ENCODE assay signal across 23 cellular contexts in genomic region chr21:16742116-16742515, GRCh38.
DNase-seq lines count a peak whose midpoint lies in the region; ATAC-seq and TF ChIP-seq lines count a peak whose summit lies in the region.
"Had no signal": no experiment of that assay in that cellular context is flagged by ENCODE, and none has a peak within 500 bp of the region (broad histone marks: within the 10 kb centered on the region; RNA-seq: fewer than 3 reads in every experiment).

No MANE protein-coding gene starts in this region.

- H3K9me3 ChIP-seq in esophagus muscularis mucosa (no peaks in the 10 kb centered on the region), lower lobe of right lung (no peaks in the 10 kb centered on the region), stomach smooth muscle (ENCODE audit: control insufficient read depth in 2 of 2, low read length in 2 of 2) (no peaks in the 10 kb centered on the region)

- peaks cover 3 to 36% (median 30%) of the 10 kb centered on the region in 4 donors for H3K4me1 ChIP-seq in esophagus muscularis mucosa
- peaks cover 4% of the 10 kb centered on the region for H3K4me1 ChIP-seq in lower lobe of right lung
- peaks cover 6% of the 10 kb centered on the region for H3K4me1 ChIP-seq in stomach smooth muscle (ENCODE audit: control insufficient read depth, insufficient read depth, low read length)

- 23% methylated on average over 2 of the region's 2 CpGs for WGBS in esophagus muscularis mucosa

- intact Hi-C loops in esophagus muscularis mucosa (cut with DNase I), result no loop called here
- intact Hi-C loops in lower lobe of right lung (cut with DNase I), result no loop called here

- TF ChIP-seq EP300 in esophagus muscularis mucosa (IDR thresholded peaks at IDR 0.05), result no peak

- in situ Hi-C loops in astrocyte of the cerebellum (cut with HindIII; ENCODE audit: low sequenced_read_pairs), result no loop called here
- in situ Hi-C loops in KBM-7 (cut with MboI; ENCODE audit: low pct_unique_long_range_greater_than_20kb, low sequenced_read_pairs), result no loop called here

- H3K27me3 ChIP-seq in esophagus muscularis mucosa (no peaks in the 10 kb centered on the region), lower lobe of right lung (ENCODE audit: low read depth) (no peaks in the 10 kb centered on the region), stomach smooth muscle (ENCODE audit: control insufficient read depth in 1 of 2, insufficient read depth in 2 of 2, low read length in 2 of 2) (no peaks in the 10 kb centered on the region)
- H3K27me3 ChIP-seq: hepatocyte had no signal

- H3K27ac ChIP-seq in esophagus muscularis mucosa (replicated peaks in 1 of 4), result peak overlapping the region; percentile 27 to 60 (median 42)
- H3K27ac ChIP-seq in lower lobe of right lung, result no peak overlapping the region
- peak overlapping the region; percentile 42 for H3K27ac ChIP-seq in stomach smooth muscle (ENCODE audit: low read length)
- H3K27ac ChIP-seq: hepatocyte had no signal

- DNase-seq in astrocyte of the cerebellum (ENCODE audit: low read depth), result peak; percentile 65
- no peak for DNase-seq in esophagus muscularis mucosa (ENCODE audit: extremely low spot score)
- DNase-seq in lower lobe of right lung, result no peak
- no peak for DNase-seq in T1000 (lab: John Stamatoyannopoulos, UW)
- no peak for DNase-seq in KBM-7
- no peak for DNase-seq in activated CD4-positive, CD25-positive, alpha-beta regulatory T cell treated with anti-CD3 and anti-CD28 coated beads, Interleukin-2, amount 50 U/mL, for 72 hours
- DNase-seq: activated CD8-positive, alpha-beta T cell treated with anti-CD3 and anti-CD28 coated beads, Interleukin-2, amount 10 ng/mL, durations not matched to agents 7 days and 5 days; activated naive CD8-positive, alpha-beta T cell treated with anti-CD3 and anti-CD28 coated beads, Interleukin-2, amount 10 ng/mL, durations not matched to agents 7 days and 5 days; activated T-cell treated with anti-CD3 and anti-CD28 coated beads, Interleukin-2, amount 50 U/mL, for 48 hours; central memory CD4-positive, alpha-beta T cell; effector CD8-positive, alpha-beta T cell; HCEC 1CT; kidney; NCI-H2081; NCI-H524; SHP77; stimulated activated CD4-positive, alpha-beta T cell treated with anti-CD3 and anti-CD28 coated beads, Interleukin-4, amount 100 ng/mL, for 1 hour; T-cell had no signal

- H3K4me3 ChIP-seq in astrocyte of the cerebellum (ENCODE audit: low read depth, low read length) (no peak overlapping the region), esophagus muscularis mucosa (no peak overlapping the region), lower lobe of right lung (no peak overlapping the region), stomach smooth muscle (ENCODE audit: low read length in 2 of 2) (no peak overlapping the region)
- H3K4me3 ChIP-seq: hepatocyte, K562 had no signal

- TF ChIP-seq POLR2A in esophagus muscularis mucosa (IDR thresholded peaks at IDR 0.05; ENCODE audit: low read depth), result no peak

- no peak for TF ChIP-seq CTCF in astrocyte of the cerebellum (IDR thresholded peaks at IDR 0.05; ENCODE audit: low read depth, low read length, missing control alignments)
- TF ChIP-seq CTCF in esophagus muscularis mucosa (IDR thresholded peaks at IDR 0.05), result no peak
- TF ChIP-seq CTCF in lower lobe of right lung (IDR thresholded peaks at IDR 0.05), result no peak

- peak; percentile 16 to 63 for ATAC-seq in lower lobe of right lung
- no peak for ATAC-seq in HG02938 (IDR thresholded peaks at IDR 0.05; ENCODE audit: unreplicated experiment)
- ATAC-seq: activated CD8-positive, alpha-beta T cell treated with anti-CD3 and anti-CD28 coated beads, Interleukin-2, amount 10 ng/mL, durations not matched to agents 7 days and 5 days; K562; T-cell; WTC11 had no signal

- H3K36me3 ChIP-seq in esophagus muscularis mucosa (no peaks in the 10 kb centered on the region), lower lobe of right lung (no peaks in the 10 kb centered on the region), stomach smooth muscle (ENCODE audit: control insufficient read depth in 2 of 2, insufficient read depth in 2 of 2, low read length in 2 of 2) (no peaks in the 10 kb centered on the region)

- no peak overlapping the region for H3K9ac ChIP-seq in stomach smooth muscle (ENCODE audit: low read length in 2 of 2)
